16 cellular contexts compared by ENCODE assay signal in the genomic region with DNA sequence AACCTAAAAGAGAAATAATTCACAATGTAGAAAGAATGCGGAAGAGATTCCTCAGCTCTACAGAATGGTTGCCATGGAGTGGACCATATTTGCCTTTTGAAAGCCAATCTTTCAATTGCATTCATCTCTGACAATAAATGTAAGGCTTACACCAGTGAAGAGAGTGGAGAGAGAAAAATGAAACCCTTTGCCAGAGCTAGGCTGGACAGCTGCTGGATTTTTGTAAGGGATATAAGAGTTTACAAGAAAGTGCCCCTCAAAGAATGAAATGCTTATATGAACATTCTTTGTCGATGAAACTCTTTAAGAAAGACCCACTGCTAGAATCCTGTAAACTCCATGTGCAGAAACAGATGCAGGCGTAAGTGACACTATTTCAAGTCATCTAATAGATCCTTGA.
DNase-seq lines count a peak whose midpoint lies in the region; ATAC-seq, FAIRE-seq and TF ChIP-seq lines count a peak whose summit lies in the region.
"Had no signal": no experiment of that assay in that cellular context is flagged by ENCODE, and none has a peak within 500 bp of the region (broad histone marks: within the 10 kb centered on the region; RNA-seq: fewer than 3 reads in every experiment).

No MANE protein-coding gene starts in this region.

- H3K4me3 ChIP-seq in AG04450 (ENCODE audit: low read depth, low read length) (no peak overlapping the region), IMR-90 (ENCODE audit: insufficient read depth, low read depth, low read length) (no peak overlapping the region), K562 (no peak overlapping the region)
- H3K4me3 ChIP-seq: GM12878, PC-9, SK-N-MC had no signal

- H3K36me3 ChIP-seq in IMR-90 (ENCODE audit: control insufficient read depth, insufficient read depth, low read length), result no peaks in the 10 kb centered on the region
- no peaks in the 10 kb centered on the region for H3K36me3 ChIP-seq in K562 (ENCODE audit: control insufficient read depth, insufficient read depth, low read length)

- H4K8ac ChIP-seq in IMR-90 (ENCODE audit: low read depth in 2 of 2, low read length in 2 of 2), result peak overlapping the region in 1 of 2 experiments; percentile 29; a peak in 1 of 4 replicates

- no peak overlapping the region for H3K14ac ChIP-seq in IMR-90 (replicated peaks; ENCODE audit: low read depth, low read length)

- BruUV-seq in IMR-90 (replicated peaks; lab: Mats Ljungman, UMichigan) (no TSS peak), K562 (replicated peaks; lab: Mats Ljungman, UMichigan) (no TSS peak)

- H3K18ac ChIP-seq in IMR-90 (ENCODE audit: low read depth, low read length), result peak overlapping the region; percentile 86; the same call in 1 of the 2 replicates

- no peaks in the 10 kb centered on the region for H3K9me3 Mint-ChIP-seq in activated CD4-positive, alpha-beta T cell treated with anti-CD3 and anti-CD28 coated beads, Interleukin-2, amount 10 ng/mL, durations not matched to agents 7 days and 5 days
- H3K9me3 Mint-ChIP-seq: H9 had no signal

- no peak for TF ChIP-seq POLR2A in IMR-90 (IDR thresholded peaks at IDR 0.05; ENCODE audit: low read depth, low read length)
- no peak for TF ChIP-seq POLR2A in K562 (conservative IDR thresholded peaks at IDR 0.05)

- H3K27me3 ChIP-seq in AG04450 (ENCODE audit: control insufficient read depth, insufficient read depth, low read length) (no peaks in the 10 kb centered on the region), IMR-90 (ENCODE audit: control insufficient read depth, insufficient read depth, low read length) (no peaks in the 10 kb centered on the region), K562 (ENCODE audit: control insufficient read depth in 2 of 2, insufficient read depth in 2 of 2, low read length in 2 of 2) (no peaks in the 10 kb centered on the region)

- intact Hi-C loops in IMR-90 (cut with micrococcal nuclease), result loop anchor here (2.0 kb wide), 1 partner anchor 63 kb away; no protein-coding TSS in a partner anchor
- intact Hi-C loops in K562 (cut with micrococcal nuclease), result no loop called here

- H3K9me1 ChIP-seq in IMR-90 (ENCODE audit: insufficient read depth, low read length), result peaks cover 14% of the 10 kb centered on the region
- H3K9me1 ChIP-seq in K562 (ENCODE audit: control insufficient read depth, insufficient read depth, low read length), result no peaks in the 10 kb centered on the region

- H3K23ac ChIP-seq in IMR-90 (ENCODE audit: low read depth, low read length), result no peak overlapping the region

- H3K79me1 ChIP-seq in IMR-90 (ENCODE audit: low read depth in 1 of 2, low read length in 2 of 2), result peaks cover 0 to 5% of the 10 kb centered on the region in 2 experiments; a peak in 1 of 4 replicates

- H2BK20ac ChIP-seq in IMR-90 (ENCODE audit: low read depth, low read length), result peak overlapping the region; percentile 77; the same call in 1 of the 2 replicates

- H3K9ac ChIP-seq in IMR-90 (ENCODE audit: low read depth, low read length), result no peak overlapping the region; the same call in 1 of the 2 replicates
- H3K9ac ChIP-seq in K562 (ENCODE audit: insufficient read depth in 1 of 2, low read depth in 2 of 2, low read length in 2 of 2), result no peak overlapping the region

- TF ChIP-seq EP300 in K562 (IDR thresholded peaks at IDR 0.05; ENCODE audit: low read length), result no peak

- H3K36me3 Mint-ChIP-seq in activated CD4-positive, alpha-beta T cell treated with anti-CD3 and anti-CD28 coated beads, Interleukin-2, amount 10 ng/mL, durations not matched to agents 7 days and 5 days (ENCODE audit: low read depth), result no peaks in the 10 kb centered on the region

- H2AFZ ChIP-seq in IMR-90 (replicated peaks; ENCODE audit: low read length, poor library complexity), result no peak overlapping the region
- no peak overlapping the region for H2AFZ ChIP-seq in K562 (ENCODE audit: low read depth, low read length)
- H2AFZ ChIP-seq: PC-9 had no signal

- H4K91ac ChIP-seq in IMR-90 (ENCODE audit: insufficient read depth, low read depth, low read length), result peak overlapping the region; percentile 96; the same call in 1 of the 2 replicates

- peak; percentile 84 for ATAC-seq in IMR-90 (ENCODE audit: low read depth)
- no peak for ATAC-seq in K562
- no peak for ATAC-seq in HG03097 (IDR thresholded peaks at IDR 0.05; ENCODE audit: low FRiP score, unreplicated experiment)
- ATAC-seq: GM12878 had no signal

- H2BK5ac ChIP-seq in IMR-90 (ENCODE audit: low read depth, low read length, poor library complexity, severe bottlenecking), result peak overlapping the region; percentile 97

- no peak overlapping the region for H3K27ac ChIP-seq in AG04450 (ENCODE audit: low read depth, low read length)
- H3K27ac ChIP-seq in IMR-90 (ENCODE audit: insufficient read depth, low read length), result no peak overlapping the region
- H3K27ac ChIP-seq in K562 (ENCODE audit: extremely low read depth, low read depth, low read length), result no peak overlapping the region
- H3K27ac ChIP-seq: C4-2B, PC-9, SK-N-MC had no signal

- TF ChIP-seq CTCF in AG04450 (IDR thresholded peaks at IDR 0.05; ENCODE audit: low read depth, low read length) (no peak), IMR-90 (conservative IDR thresholded peaks at IDR 0.05; ENCODE audit: low read depth, low read length) (no peak), K562 (IDR thresholded peaks at IDR 0.05 in 2 of 3, conservative IDR thresholded peaks at IDR 0.05 in 1 of 3; ENCODE audit: insufficient read depth in 2 of 3, low read depth in 1 of 3, low read length in 3 of 3) (no peak)

- no peaks in the 10 kb centered on the region for H3K79me2 ChIP-seq in K562 (ENCODE audit: control insufficient read depth, insufficient read depth, low read length)

- DNase-seq in AG04450 (ENCODE audit: low read depth, low spot score) (peak; percentile 66), IMR-90 (peak; percentile 86), K562 (ENCODE audit: extremely low read depth in 1 of 4, low spot score in 3 of 4) (no peak), iris pigment epithelial cell (ENCODE audit: low read depth) (peak; percentile 40), COLO829 (ENCODE audit: low spot score) (no peak), HT-29 (ENCODE audit: low spot score) (no peak)
- no peak for DNase-seq in activated CD4-positive, alpha-beta T cell treated with anti-CD3 and anti-CD28 coated beads, Interleukin-2, amount 10 ng/mL, durations not matched to agents 7 days and 5 days
- DNase-seq: 8988T, Caco-2, H9, NCI-H446, PC-9 had no signal

- dilution Hi-C loops in IMR-90 (cut with HindIII; ENCODE audit: low sequenced_read_pairs, unreplicated experiment), result no loop called here

- 0 out of 2 replicates have a peak overlapping the region, but pooled peaks have one; percentile 88 for H3K56ac ChIP-seq in IMR-90 (ENCODE audit: extremely low read depth, insufficient read depth, low read length)

- TF ChIP-seq RAD21 in IMR-90 (IDR thresholded peaks at IDR 0.05; ENCODE audit: low read length) (peak; percentile 7; the same call in 1 of the 2 replicates), K562 (CRISPR knock-in tag; conservative IDR thresholded peaks at IDR 0.05 in 1 of 2, IDR thresholded peaks at IDR 0.05 in 1 of 2) (no peak)

- WGBS in IMR-90 (ENCODE audit: extremely low coverage in 2 of 2, insufficient read length in 1 of 2), 2 experiments, result no CpG with 5 or more reads among the region's 3 CpGs
- 49% methylated on average over 3 of the region's 3 CpGs for WGBS in K562 (ENCODE audit: insufficient coverage, low coverage, missing lambda C conversion rate)

- no peak overlapping the region for H3K27ac Mint-ChIP-seq in activated CD4-positive, alpha-beta T cell treated with anti-CD3 and anti-CD28 coated beads, Interleukin-2, amount 10 ng/mL, durations not matched to agents 7 days and 5 days
- H3K27ac Mint-ChIP-seq: H9 had no signal

- CTCF ChIA-PET in AG04450 (lab: Charles Lee), result no interaction called here
- CTCF ChIA-PET in IMR-90 (lab: Yijun Ruan, JAX), result interaction anchor here (0.6 kb wide), 2 partner anchors 52 to 125 kb away, joined by 3 to 4 read pairs; no protein-coding TSS in a partner anchor
- CTCF ChIA-PET in K562 (lab: Yijun Ruan, JAX; ENCODE audit: low intra/inter-chr PET ratio), result no interaction called here
- CTCF ChIA-PET in activated CD4-positive, alpha-beta T cell treated with anti-CD3 and anti-CD28 coated beads, Interleukin-2, amount 10 ng/mL, durations not matched to agents 7 days and 5 days (lab: Charles Lee), result no interaction called here

- H4K20me1 ChIP-seq in IMR-90 (ENCODE audit: insufficient read depth, low read length) (no peaks in the 10 kb centered on the region), K562 (replicated peaks; ENCODE audit: control insufficient read depth, insufficient read depth, low read length) (no peaks in the 10 kb centered on the region)

- no peaks in the 10 kb centered on the region for H3K27me3 Mint-ChIP-seq in activated CD4-positive, alpha-beta T cell treated with anti-CD3 and anti-CD28 coated beads, Interleukin-2, amount 10 ng/mL, durations not matched to agents 7 days and 5 days

- H3K4me1 ChIP-seq in IMR-90 (ENCODE audit: control insufficient read depth, insufficient read depth, low read length) (peaks cover 17% of the 10 kb centered on the region), K562 (replicated peaks in 1 of 2; ENCODE audit: control insufficient read depth in 2 of 2, insufficient read depth in 2 of 2, low read length in 2 of 2) (peaks cover 0 to 5% of the 10 kb centered on the region in 2 experiments; a peak in 1 of 5 replicates)
- H3K4me1 ChIP-seq: Caco-2 had no signal

- H2AK5ac ChIP-seq in IMR-90 (ENCODE audit: low read depth, low read length), result no peak overlapping the region

- peak overlapping the region; percentile 97 for H2BK120ac ChIP-seq in IMR-90 (ENCODE audit: low read depth, low read length)

- H2BK15ac ChIP-seq in IMR-90 (ENCODE audit: low read depth, low read length), result peak overlapping the region; percentile 97; the same call in 1 of the 3 replicates

- in situ Hi-C loops in IMR-90 (cut with MboI; ENCODE audit: low sequenced_read_pairs) (no loop called here), K562 (cut with MboI) (no loop called here)

- H3K4ac ChIP-seq in IMR-90 (ENCODE audit: low read depth, low read length), result no peak overlapping the region; the same call in 1 of the 2 replicates

- H3K4me1 Mint-ChIP-seq in activated CD4-positive, alpha-beta T cell treated with anti-CD3 and anti-CD28 coated beads, Interleukin-2, amount 10 ng/mL, durations not matched to agents 7 days and 5 days, result no peaks in the 10 kb centered on the region
- H3K4me1 Mint-ChIP-seq: H9 had no signal

- H3K4me2 ChIP-seq in IMR-90 (ENCODE audit: low read depth, low read length) (peak overlapping the region; percentile 66), K562 (ENCODE audit: insufficient read depth, low read length) (no peak overlapping the region)
- H3K4me2 ChIP-seq: PC-9 had no signal

- H4K5ac ChIP-seq in IMR-90 (ENCODE audit: low read depth, low read length), result no peak overlapping the region; the same call in 1 of the 2 replicates

- no peak overlapping the region for H3K4me3 Mint-ChIP-seq in activated CD4-positive, alpha-beta T cell treated with anti-CD3 and anti-CD28 coated beads, Interleukin-2, amount 10 ng/mL, durations not matched to agents 7 days and 5 days
- H3K4me3 Mint-ChIP-seq: H9 had no signal

- peak; percentile 23 for FAIRE-seq in K562 (lab: Jason Lieb, UNC)
- FAIRE-seq: GM12878 had no signal

- H3K9me3 ChIP-seq in AG04450 (ENCODE audit: control insufficient read depth, insufficient read depth, low read length) (no peaks in the 10 kb centered on the region), IMR-90 (ENCODE audit: control insufficient read depth, insufficient read depth, low read length) (no peaks in the 10 kb centered on the region), K562 (replicated peaks; ENCODE audit: control insufficient read depth, insufficient read depth, low read depth, low read length) (no peaks in the 10 kb centered on the region)
- H3K9me3 ChIP-seq: Caco-2 had no signal

- POLR2A ChIA-PET in AG04450 (lab: Yijun Ruan, JAX), result interaction anchor here (0.5 to 1.3 kb wide), 3 partner anchors 8 to 110 kb away, joined by 3 to 5 read pairs (median 3); no protein-coding TSS in a partner anchor
- POLR2A ChIA-PET in IMR-90 (lab: Charles Lee; ENCODE audit: unreplicated experiment), result no interaction called here
- POLR2A ChIA-PET in K562 (lab: Yijun Ruan, JAX), result no interaction called here
- POLR2A ChIA-PET in activated CD4-positive, alpha-beta T cell treated with anti-CD3 and anti-CD28 coated beads, Interleukin-2, amount 10 ng/mL, durations not matched to agents 7 days and 5 days (lab: Charles Lee), result no interaction called here

- no peak overlapping the region for H2AK9ac ChIP-seq in IMR-90 (replicated peaks; ENCODE audit: low read depth, low read length, poor library complexity)

Comparison
In these comparisons a context has a peak if more than half of its experiments do, and no peak if none do; other contexts are left out.
1. DNase-seq: peak in AG04450 (single experiment), IMR-90 (single experiment) and iris pigment epithelial cell (single experiment); none in K562 (0 of 4), COLO829 (single experiment), activated CD4-positive, alpha-beta T cell treated with anti-CD3 and anti-CD28 coated beads, Interleukin-2, amount 10 ng/mL, durations not matched to agents 7 days and 5 days (single experiment) and HT-29 (single experiment).